ENCODE assay signal across 12 cellular contexts in the genomic region with DNA sequence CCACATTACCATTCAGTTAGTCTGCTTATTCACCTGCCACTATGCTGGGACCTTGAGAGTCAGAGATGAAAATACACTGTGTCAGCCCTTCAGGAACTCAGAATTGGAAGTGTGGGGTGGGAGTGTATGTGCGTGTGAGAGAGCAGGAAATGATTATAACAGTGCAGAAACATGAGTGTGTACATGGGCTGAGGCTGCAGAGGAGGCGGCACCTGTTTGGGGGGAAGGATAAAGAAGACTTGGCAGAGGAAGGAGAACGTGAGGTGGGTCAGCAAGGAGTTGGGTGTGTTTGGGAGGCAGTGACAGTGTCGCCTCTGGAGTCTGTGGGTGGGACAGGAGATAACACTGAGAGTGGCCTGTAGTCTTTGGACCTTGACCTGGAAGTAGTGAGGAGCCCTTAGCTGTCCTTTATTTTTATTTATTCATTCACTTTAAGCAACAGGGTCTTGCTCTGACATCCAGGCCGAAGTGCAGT. TPM values are rescaled to one million over a fixed set of nuclear protein-coding genes. Genes with fewer than 3 reads are reported as not detected.
DNase-seq lines count a peak whose midpoint lies in the region; ATAC-seq and TF ChIP-seq lines count a peak whose summit lies in the region.
"Had no signal": no experiment of that assay in that cellular context is flagged by ENCODE, and none has a peak within 500 bp of the region (broad histone marks: within the 10 kb centered on the region; RNA-seq: fewer than 3 reads in every experiment).

No MANE protein-coding gene starts in this region.

- H3K27ac Mint-ChIP-seq in activated CD8-positive, alpha-beta T cell treated with anti-CD3 and anti-CD28 coated beads, Interleukin-2, amount 10 ng/mL, durations not matched to agents 7 days and 5 days, result peak overlapping the region; percentile 60
- peak overlapping the region in 4 of 6 donors; percentile 19 to 81 (median 40) for H3K27ac Mint-ChIP-seq in immature natural killer cell

- H3K4me1 Mint-ChIP-seq in activated CD8-positive, alpha-beta T cell treated with anti-CD3 and anti-CD28 coated beads, Interleukin-2, amount 10 ng/mL, durations not matched to agents 7 days and 5 days (ENCODE audit: low read depth), result peaks cover 46% of the 10 kb centered on the region
- H3K4me1 Mint-ChIP-seq in immature natural killer cell, result peaks cover 58 to 80% of the 10 kb centered on the region in 2 donors

- H3K27me3 ChIP-seq in thymus (ENCODE audit: control insufficient read depth, insufficient read depth) (no peaks in the 10 kb centered on the region), body of pancreas (no peaks in the 10 kb centered on the region)

- ATAC-seq in activated CD8-positive, alpha-beta T cell treated with anti-CD3 and anti-CD28 coated beads, Interleukin-2, amount 10 ng/mL, durations not matched to agents 7 days and 5 days, result no peak
- no peak for ATAC-seq in body of pancreas

- POLR2A ChIA-PET in activated CD8-positive, alpha-beta T cell treated with anti-CD3 and anti-CD28 coated beads, Interleukin-2, amount 10 ng/mL, durations not matched to agents 7 days and 5 days (lab: Charles Lee), result interaction anchor here (0.6 kb wide), 1 partner anchor 13 kb away, joined by 4 read pairs; no protein-coding TSS in a partner anchor

- no peaks in the 10 kb centered on the region for H3K9me3 Mint-ChIP-seq in activated CD8-positive, alpha-beta T cell treated with anti-CD3 and anti-CD28 coated beads, Interleukin-2, amount 10 ng/mL, durations not matched to agents 7 days and 5 days (ENCODE audit: insufficient read depth)
- H3K9me3 Mint-ChIP-seq in immature natural killer cell, result no peaks in the 10 kb centered on the region

- no peak for TF ChIP-seq CTCF in body of pancreas (IDR thresholded peaks at IDR 0.05)

- CTCF ChIA-PET in activated CD8-positive, alpha-beta T cell treated with anti-CD3 and anti-CD28 coated beads, Interleukin-2, amount 10 ng/mL, durations not matched to agents 7 days and 5 days (lab: Charles Lee), result interaction anchor here (2.3 to 5.8 kb wide), 3 partner anchors 12 to 101 kb away, joined by 8 to 37 read pairs (median 9); no protein-coding TSS in a partner anchor

- H3K4me1 ChIP-seq in thymus (ENCODE audit: control insufficient read depth, insufficient read depth, low read length) (peaks cover 27% of the 10 kb centered on the region), body of pancreas (peaks cover 51% of the 10 kb centered on the region)

- H3K4me3 ChIP-seq in thymus (ENCODE audit: low read length) (no peak overlapping the region), body of pancreas (no peak overlapping the region)

- H3K27me3 Mint-ChIP-seq in activated CD8-positive, alpha-beta T cell treated with anti-CD3 and anti-CD28 coated beads, Interleukin-2, amount 10 ng/mL, durations not matched to agents 7 days and 5 days (ENCODE audit: low read depth), result no peaks in the 10 kb centered on the region
- H3K27me3 Mint-ChIP-seq in immature natural killer cell (ENCODE audit: low read depth in 3 of 3), result peaks cover 0 to 1% (median 0%) of the 10 kb centered on the region in 3 donors

- H3K36me3 ChIP-seq in thymus (ENCODE audit: control insufficient read depth, insufficient read depth) (no peaks in the 10 kb centered on the region), body of pancreas (replicated peaks in 1 of 2; ENCODE audit: insufficient read depth in 1 of 2, low read depth in 2 of 2) (no peaks in the 10 kb centered on the region)

- peaks cover 48% of the 10 kb centered on the region for H3K36me3 Mint-ChIP-seq in activated CD8-positive, alpha-beta T cell treated with anti-CD3 and anti-CD28 coated beads, Interleukin-2, amount 10 ng/mL, durations not matched to agents 7 days and 5 days (ENCODE audit: low read depth)
- no peaks in the 10 kb centered on the region for H3K36me3 Mint-ChIP-seq in immature natural killer cell

- TF ChIP-seq POLR2A in body of pancreas (IDR thresholded peaks at IDR 0.05), result no peak

- intact Hi-C loops in body of pancreas (cut with DNase I), result no loop called here

- peak; percentile 27 for DNase-seq in stimulated activated CD4-positive, alpha-beta T cell treated with anti-CD3 and anti-CD28 coated beads, Interleukin-15, amount 100 ng/mL, for 24 hours
- DNase-seq in stimulated activated CD4-positive, alpha-beta T cell treated with anti-CD3 and anti-CD28 coated beads, Interleukin-12 subunit alpha, Interleukin-12 subunit beta, amount 100 ng/mL, for 4 hours, result no peak
- peak; percentile 35 for DNase-seq in activated CD8-positive, alpha-beta T cell treated with anti-CD3 and anti-CD28 coated beads, Interleukin-2, amount 10 ng/mL, durations not matched to agents 7 days and 5 days
- DNase-seq in immature natural killer cell, result no peak
- DNase-seq in NK-92 (lab: John Stamatoyannopoulos, UW; ENCODE audit: unreplicated experiment), result no peak
- no peak for DNase-seq in AG08395 (ENCODE audit: low spot score)
- DNase-seq in body of pancreas, result no peak
- DNase-seq: AML-193, anterior cingulate cortex, NCI-H1105 had no signal

- H3K4me3 Mint-ChIP-seq in activated CD8-positive, alpha-beta T cell treated with anti-CD3 and anti-CD28 coated beads, Interleukin-2, amount 10 ng/mL, durations not matched to agents 7 days and 5 days, result peak overlapping the region; percentile 92
- H3K4me3 Mint-ChIP-seq in immature natural killer cell, result peak overlapping the region in 4 of 5 donors; percentile 2 to 95 (median 28)

- H3K9me3 ChIP-seq in thymus (ENCODE audit: control insufficient read depth) (no peaks in the 10 kb centered on the region), body of pancreas (no peaks in the 10 kb centered on the region)

- WGBS in thymus, result 40% methylated on average over 5 of the region's 5 CpGs
- WGBS in body of pancreas, 2 donors, result 30 to 31% methylated on average over 5 of the region's 5 CpGs

- H3K27ac ChIP-seq in thymus (ENCODE audit: low read depth) (peak overlapping the region; percentile 46), body of pancreas (no peak overlapping the region)
- H3K27ac ChIP-seq: epithelial cell of prostate had no signal

RNA-seq across cellular contexts. Expression of gene CHMP4B, which starts 3.1 kb away (rescaled TPM):
- 10 to 100 TPM; 86.7 to 93.2 TPM for total RNA-seq in activated CD8-positive, alpha-beta T cell treated with anti-CD3 and anti-CD28 coated beads, Interleukin-2, amount 10 ng/mL, durations not matched to agents 7 days and 5 days
- 1 to 10 TPM; 1.3 to 8.1 (median 3.7) TPM for polyA plus RNA-seq in immature natural killer cell
- 130 TPM for polyA plus RNA-seq in thymus
- total RNA-seq in body of pancreas, result 10 to 100 TPM; 24.1 to 43.3 TPM

Comparison
In these comparisons a context has a peak if more than half of its experiments do, and no peak if none do; other contexts are left out.
1. DNase-seq: peak in stimulated activated CD4-positive, alpha-beta T cell treated with anti-CD3 and anti-CD28 coated beads, Interleukin-15, amount 100 ng/mL, for 24 hours (single experiment) and activated CD8-positive, alpha-beta T cell treated with anti-CD3 and anti-CD28 coated beads, Interleukin-2, amount 10 ng/mL, durations not matched to agents 7 days and 5 days (single experiment); none in stimulated activated CD4-positive, alpha-beta T cell treated with anti-CD3 and anti-CD28 coated beads, Interleukin-12 subunit alpha, Interleukin-12 subunit beta, amount 100 ng/mL, for 4 hours (single experiment), immature natural killer cell (0 of 3), NK-92 (single experiment), AG08395 (single experiment) and body of pancreas (0 of 4).